Comparison of ENCODE assay signal across 1 cellular context in the genomic region with DNA sequence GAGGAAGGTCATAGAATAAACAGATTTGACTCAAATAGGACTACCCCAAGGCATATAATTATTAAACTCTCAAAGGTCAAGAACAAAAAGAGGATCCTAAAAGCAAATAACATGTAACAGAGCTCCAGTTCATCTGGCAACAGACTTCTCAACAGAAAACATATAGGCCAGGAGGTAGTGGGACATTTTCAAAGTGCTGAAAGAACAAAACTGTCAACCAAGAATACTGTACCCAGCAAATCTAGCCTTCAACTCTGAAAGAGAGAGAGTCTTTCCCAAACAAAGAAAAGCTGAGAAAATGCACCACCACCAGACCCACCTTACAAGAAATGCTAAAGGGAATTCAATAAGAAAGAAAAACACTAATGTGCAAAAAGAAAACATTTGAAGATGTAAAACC.
A peak's percentile ranks its signal among the peaks of the same experiment; 100 is the strongest.
TF ChIP-seq lines count a peak whose summit lies in the region.

No MANE protein-coding gene starts in this region.

TF ChIP-seq in HepG2, 621 proteins besides CTCF, POLR2A, EP300 and RAD21:
- TF ChIP-seq, protein P1, sequence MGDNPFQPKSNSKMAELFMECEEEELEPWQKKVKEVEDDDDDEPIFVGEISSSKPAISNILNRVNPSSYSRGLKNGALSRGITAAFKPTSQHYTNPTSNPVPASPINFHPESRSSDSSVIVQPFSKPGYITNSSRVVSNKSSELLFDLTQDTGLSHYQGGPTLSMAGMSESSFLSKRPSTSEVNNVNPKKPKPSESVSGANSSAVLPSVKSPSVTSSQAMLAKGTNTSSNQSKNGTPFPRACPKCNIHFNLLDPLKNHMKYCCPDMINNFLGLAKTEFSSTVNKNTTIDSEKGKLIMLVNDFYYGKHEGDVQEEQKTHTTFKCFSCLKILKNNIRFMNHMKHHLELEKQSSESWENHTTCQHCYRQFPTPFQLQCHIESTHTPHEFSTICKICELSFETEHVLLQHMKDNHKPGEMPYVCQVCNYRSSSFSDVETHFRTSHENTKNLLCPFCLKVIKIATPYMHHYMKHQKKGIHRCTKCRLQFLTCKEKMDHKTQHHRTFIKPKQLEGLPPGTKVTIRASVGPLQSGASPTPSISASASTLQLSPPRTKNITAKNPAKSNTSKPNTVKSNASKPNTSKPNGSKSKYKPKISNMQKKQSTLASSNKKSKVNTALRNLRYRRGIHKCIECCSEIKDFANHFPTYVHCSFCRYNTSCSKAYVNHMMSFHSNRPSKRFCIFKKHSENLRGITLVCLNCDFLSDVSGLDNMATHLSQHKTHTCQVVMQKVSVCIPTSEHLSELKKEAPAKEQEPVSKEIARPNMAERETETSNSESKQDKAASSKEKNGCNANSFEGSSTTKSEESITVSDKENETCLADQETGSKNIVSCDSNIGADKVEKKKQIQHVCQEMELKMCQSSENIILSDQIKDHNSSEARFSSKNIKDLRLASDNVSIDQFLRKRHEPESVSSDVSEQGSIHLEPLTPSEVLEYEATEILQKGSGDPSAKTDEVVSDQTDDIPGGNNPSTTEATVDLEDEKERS (CRISPR knock-in tag; IDR thresholded peaks at IDR 0.05): 0 out of 2 replicates have a peak, but pooled peaks have one; percentile 27
- TF ChIP-seq NCOR1 (IDR thresholded peaks at IDR 0.05; ENCODE audit: borderline replicate concordance, low read length) (peak; percentile 23; the same call in 1 of the 2 replicates), ATF7-NPFF (CRISPR knock-in tag; IDR thresholded peaks at IDR 0.05; ENCODE audit: low read depth) (no peak), ZNF136 (CRISPR knock-in tag; IDR thresholded peaks at IDR 0.05; ENCODE audit: low read depth) (peak; percentile 100)
TF ChIP-seq in HepG2: peak in this region for 3.
